8 cellular contexts compared by ENCODE assay signal in genomic region chr5:171387970-171388815, GRCh38. TPM values are rescaled to one million over a fixed set of nuclear protein-coding genes. Genes with fewer than 3 reads are reported as not detected.
A peak's percentile ranks its signal among the peaks of the same experiment; 100 is the strongest.
DNase-seq lines count a peak whose midpoint lies in the region; ATAC-seq and TF ChIP-seq lines count a peak whose summit lies in the region.

No MANE protein-coding gene starts in this region.

- WGBS in GM23248 (ENCODE audit: low coverage in 1 of 2, low lambda C conversion rate in 2 of 2, missing lambda C conversion rate in 2 of 2), 2 experiments = 1% methylated on average over 33 to 47 of the region's 56 CpGs
- under 1% methylated on average over 56 of the region's 56 CpGs for WGBS in right cardiac atrium

- intact Hi-C loops in right cardiac atrium (cut with DNase I) = no loop called here
- intact Hi-C loops in vagina (cut with DNase I) = no loop called here

- H3K79me2 ChIP-seq in GM23248 (ENCODE audit: insufficient read depth) = peaks cover 55% of the 10 kb centered on the region

- no peak overlapping the region for H2AFZ ChIP-seq in GM23248

- H3K27me3 Mint-ChIP-seq in T-helper 17 cell = no peaks in the 10 kb centered on the region

- H3K4me1 ChIP-seq in GM23248 (ENCODE audit: insufficient read depth) (peaks cover 28% of the 10 kb centered on the region), right cardiac atrium (ENCODE audit: control insufficient read depth, insufficient read depth, low read length) (peaks cover 4% of the 10 kb centered on the region), rectal smooth muscle tissue (ENCODE audit: control insufficient read depth, insufficient read depth, low read length) (peaks cover 7% of the 10 kb centered on the region), vagina (peaks cover 47% of the 10 kb centered on the region)

- peaks cover 5% of the 10 kb centered on the region for H3K36me3 Mint-ChIP-seq in T-helper 17 cell (ENCODE audit: low read depth)

- no peaks in the 10 kb centered on the region for H3K9me2 ChIP-seq in GM23248 (ENCODE audit: insufficient read depth)

- H4K20me1 ChIP-seq in GM23248 (ENCODE audit: insufficient read depth) = peaks cover 44% of the 10 kb centered on the region

- peak overlapping the region; percentile 95 for H3K27ac Mint-ChIP-seq in T-helper 17 cell

- H3K4me3 ChIP-seq in GM23248 = peak overlapping the region; percentile 99
- H3K4me3 ChIP-seq in right cardiac atrium (ENCODE audit: low read length) = peak overlapping the region; percentile 89
- peak overlapping the region; percentile 99 for H3K4me3 ChIP-seq in rectal smooth muscle tissue (ENCODE audit: low read length)
- peak overlapping the region; percentile 93 to 95 for H3K4me3 ChIP-seq in vagina

- H3F3A ChIP-seq in GM23248 (ENCODE audit: insufficient read depth) = peaks cover 44% of the 10 kb centered on the region

- no peak for TF ChIP-seq CTCF in vagina (IDR thresholded peaks at IDR 0.05)

- H3K4me3 Mint-ChIP-seq in T-helper 17 cell = peak overlapping the region; percentile 92

- H3K27ac ChIP-seq in GM23248 (peak overlapping the region; percentile 92), angular gyrus (ENCODE audit: low read depth, low read length) (peak overlapping the region; percentile 64), right cardiac atrium (ENCODE audit: low read length) (peak overlapping the region; percentile 77), rectal smooth muscle tissue (ENCODE audit: low read depth, low read length) (peak overlapping the region; percentile 94), vagina (peak overlapping the region; percentile 94)

- DNase-seq in GM03348 (ENCODE audit: low spot score) = peak; percentile 88
- DNase-seq in GM23248 = peak; percentile 91
- peak; percentile 81 for DNase-seq in LoVo (ENCODE audit: low spot score)
- DNase-seq in T-helper 17 cell = peak; percentile 60 to 72 (median 72)
- peak; percentile 79 to 91 (median 90) for DNase-seq in right cardiac atrium
- DNase-seq in vagina (ENCODE audit: extremely low spot score in 2 of 2) = peak in 1 of 2 donors; percentile 89

- H3K9me3 ChIP-seq in GM23248 (ENCODE audit: low read depth) = no peaks in the 10 kb centered on the region
- no peaks in the 10 kb centered on the region for H3K9me3 ChIP-seq in T-helper 17 cell (ENCODE audit: control insufficient read depth, low read length, poor library complexity, severe bottlenecking)
- no peaks in the 10 kb centered on the region for H3K9me3 ChIP-seq in right cardiac atrium (ENCODE audit: control insufficient read depth, low read length)
- H3K9me3 ChIP-seq in vagina = no peaks in the 10 kb centered on the region

- H3K4me1 Mint-ChIP-seq in T-helper 17 cell = peaks cover 49% of the 10 kb centered on the region

- peak; percentile 38 for ATAC-seq in T-helper 17 cell
- peak; percentile 59 to 73 for ATAC-seq in right cardiac atrium

- peak overlapping the region; percentile 98 for H3K4me2 ChIP-seq in GM23248 (ENCODE audit: unreplicated experiment)

- peak overlapping the region; percentile 98 for H3K9ac ChIP-seq in GM23248
- H3K9ac ChIP-seq in rectal smooth muscle tissue (ENCODE audit: low read length) = peak overlapping the region; percentile 4

- TF ChIP-seq POLR2A in vagina (IDR thresholded peaks at IDR 0.05) = no peak

- H3K27me3 ChIP-seq in GM23248 (replicated peaks; ENCODE audit: insufficient read depth) (no peaks in the 10 kb centered on the region; the same call in 1 of the 2 replicates), right cardiac atrium (ENCODE audit: control insufficient read depth, insufficient read depth) (no peaks in the 10 kb centered on the region), rectal smooth muscle tissue (ENCODE audit: control insufficient read depth, insufficient read depth, low read length) (no peaks in the 10 kb centered on the region), vagina (no peaks in the 10 kb centered on the region)

- H3K36me3 ChIP-seq in GM23248 (ENCODE audit: low read depth) = peaks cover 33% of the 10 kb centered on the region
- H3K36me3 ChIP-seq in rectal smooth muscle tissue (ENCODE audit: control insufficient read depth, insufficient read depth, low read length) = peaks cover 11% of the 10 kb centered on the region
- H3K36me3 ChIP-seq in vagina = peaks cover 7 to 11% of the 10 kb centered on the region in 2 donors

- in situ Hi-C loops in GM23248 (cut with MboI) = no loop called here

RNA-seq across cellular contexts. Expression of gene NPM1, which starts 0.5 kb away (rescaled TPM):
- 683 and 757 TPM in 2 replicates for total RNA-seq in GM23248 (2014; rRNA removed; shearing (Covaris generic))
- 566 and 584 TPM in 2 replicates for polyA plus RNA-seq in GM23248 (2016; fragmentation: Nextera tagmentation; extraction: Ambion mirVana)
- 1,000 to 10,000 TPM; 1,005 to 1,022 TPM for total RNA-seq in T-helper 17 cell
- 100 to 1,000 TPM; 355 to 493 (median 433) TPM for total RNA-seq in right cardiac atrium
- 887 TPM for polyA plus RNA-seq in right cardiac atrium
- 526 TPM for total RNA-seq in vagina

RNA-seq across cellular contexts. Expression of gene FGF18, which starts 31.3 kb away (rescaled TPM):
- not detected in 2 replicates for total RNA-seq in GM23248 (2014; rRNA removed; shearing (Covaris generic))
- 0.09 TPM in 2 replicates for polyA plus RNA-seq in GM23248 (2016; fragmentation: Nextera tagmentation; extraction: Ambion mirVana)
- under 1 TPM; 0.44 to 0.50 TPM for total RNA-seq in T-helper 17 cell
- 1 to 10 TPM; 1.3 to 4.3 (median 1.9) TPM for total RNA-seq in right cardiac atrium
- 1.2 TPM for polyA plus RNA-seq in right cardiac atrium
- total RNA-seq in vagina = 1.7 TPM
